In the genomic region with DNA sequence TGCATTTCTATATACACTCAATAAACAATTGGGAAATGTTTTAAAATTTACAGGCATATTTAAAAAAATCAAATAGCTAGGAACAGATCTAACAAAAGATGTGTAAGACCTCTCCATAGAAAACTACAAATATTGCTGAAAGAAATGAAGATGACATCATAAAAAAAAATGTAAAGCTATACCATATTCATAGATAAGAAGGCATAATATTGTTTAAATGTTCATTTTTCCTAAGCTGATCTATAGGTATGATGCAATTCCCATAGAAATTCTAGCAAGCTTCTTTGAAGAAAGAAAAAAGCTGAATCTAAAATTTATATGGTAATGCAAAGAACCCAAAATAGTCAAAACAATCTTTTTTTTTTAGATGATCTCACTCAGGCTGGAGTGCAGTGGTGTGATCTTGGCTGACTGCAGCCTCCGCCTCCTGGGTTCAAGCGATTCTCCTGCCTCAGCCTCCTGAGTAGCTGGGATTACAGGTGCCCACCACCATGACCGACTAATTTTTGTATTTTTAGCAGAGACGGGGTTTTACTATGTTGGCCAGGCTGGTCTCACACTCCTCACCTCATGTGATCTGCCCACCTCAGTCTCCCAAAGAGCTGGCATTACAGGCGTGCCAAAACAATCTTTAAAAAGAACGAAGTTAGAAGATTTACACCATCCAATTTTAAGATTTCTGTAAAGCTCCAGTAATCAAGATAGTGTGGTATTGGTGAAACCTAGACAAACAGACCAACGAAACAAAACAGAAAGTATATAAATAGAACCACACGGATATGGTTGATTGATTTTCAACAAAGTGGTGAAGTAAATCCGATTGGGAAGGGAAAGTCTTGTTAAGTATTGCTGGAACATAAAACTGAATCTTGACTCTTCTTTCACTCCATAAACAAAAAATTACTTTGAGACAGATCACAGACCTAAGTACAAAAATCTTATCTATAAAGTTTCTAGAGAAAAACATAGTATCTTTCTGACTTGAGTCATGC, we compare ENCODE assay signal across 13 cellular contexts. TPM values are rescaled to one million over a fixed set of nuclear protein-coding genes. Genes with fewer than 3 reads are reported as not detected.
A peak's percentile ranks its signal among the peaks of the same experiment; 100 is the strongest.
DNase-seq lines count a peak whose midpoint lies in the region; ATAC-seq and TF ChIP-seq lines count a peak whose summit lies in the region.
"Had no signal": no experiment of that assay in that cellular context is flagged by ENCODE, and none has a peak within 500 bp of the region (broad histone marks: within the 10 kb centered on the region; RNA-seq: fewer than 3 reads in every experiment).

No MANE protein-coding gene starts in this region.

- peaks cover 9% of the 10 kb centered on the region for H3K9me3 Mint-ChIP-seq in activated naive CD8-positive, alpha-beta T cell treated with anti-CD3 and anti-CD28 coated beads, Interleukin-2, amount 50 U/mL, for 24 hours
- peaks cover 20% of the 10 kb centered on the region for H3K9me3 Mint-ChIP-seq in activated naive CD8-positive, alpha-beta T cell treated with anti-CD3 and anti-CD28 coated beads for 36 hours
- H3K9me3 Mint-ChIP-seq in activated B cell treated with CpG ODN at 0.5 μM for 24 hours = peaks cover 6% of the 10 kb centered on the region

- peaks cover 2% of the 10 kb centered on the region for H3K36me3 Mint-ChIP-seq in activated naive CD8-positive, alpha-beta T cell treated with anti-CD3 and anti-CD28 coated beads, Interleukin-2, amount 50 U/mL, for 24 hours (ENCODE audit: low read depth)
- peaks cover 32% of the 10 kb centered on the region for H3K36me3 Mint-ChIP-seq in activated naive CD8-positive, alpha-beta T cell treated with anti-CD3 and anti-CD28 coated beads for 36 hours
- H3K36me3 Mint-ChIP-seq in activated B cell treated with CpG ODN at 0.5 μM for 24 hours (ENCODE audit: low read depth) = no peaks in the 10 kb centered on the region

- H3K56ac ChIP-seq in mesendoderm (ENCODE audit: low read length) = no peak overlapping the region

- H3K18ac ChIP-seq in mesendoderm (ENCODE audit: low read length) = no peak overlapping the region

- no peak for ATAC-seq in activated naive CD8-positive, alpha-beta T cell treated with anti-CD3 and anti-CD28 coated beads, Interleukin-2, amount 50 U/mL, for 24 hours
- ATAC-seq in HG02759 (IDR thresholded peaks at IDR 0.05; ENCODE audit: unreplicated experiment) = peak; percentile 17
- ATAC-seq in activated B cell treated with CpG ODN at 0.5 μM for 24 hours (ENCODE audit: low read depth) = no peak

- no peak overlapping the region for H3K23ac ChIP-seq in mesendoderm (ENCODE audit: low read length)

- H2BK5ac ChIP-seq in mesendoderm (ENCODE audit: low read length) = no peak overlapping the region

- no peak overlapping the region for H3K4me3 ChIP-seq in mesendoderm (ENCODE audit: low read length)
- H3K4me3 ChIP-seq: SJSA1, thoracic aorta had no signal

- POLR2A ChIA-PET in activated B cell treated with CpG ODN at 0.5 μM for 24 hours (lab: Charles Lee) = interaction anchor here (0.6 to 1.3 kb wide), 7 partner anchors 10 to 123 kb away, joined by 3 to 8 read pairs (median 3); no protein-coding TSS in a partner anchor

- no peak overlapping the region for H3K4me2 ChIP-seq in mesendoderm (ENCODE audit: low read length)

- no peak overlapping the region for H2BK15ac ChIP-seq in mesendoderm (replicated peaks; ENCODE audit: low read depth)

- H3K36me3 ChIP-seq in mesendoderm (ENCODE audit: control insufficient read depth, insufficient read depth, low read length) = no peaks in the 10 kb centered on the region
- H3K36me3 ChIP-seq: SJSA1, thoracic aorta had no signal

- H3K4me1 Mint-ChIP-seq in activated naive CD8-positive, alpha-beta T cell treated with anti-CD3 and anti-CD28 coated beads, Interleukin-2, amount 50 U/mL, for 24 hours = peaks cover 39% of the 10 kb centered on the region
- peaks cover 36% of the 10 kb centered on the region for H3K4me1 Mint-ChIP-seq in activated naive CD8-positive, alpha-beta T cell treated with anti-CD3 and anti-CD28 coated beads for 36 hours
- peaks cover 43% of the 10 kb centered on the region for H3K4me1 Mint-ChIP-seq in activated B cell treated with CpG ODN at 0.5 μM for 24 hours

- no CpG with 5 or more reads among the region's 9 CpGs for WGBS in mesendoderm (ENCODE audit: extremely low coverage, insufficient coverage, low lambda C conversion rate)

- H3K79me2 ChIP-seq in mesendoderm (ENCODE audit: control insufficient read depth, insufficient read depth, low read length) = no peaks in the 10 kb centered on the region

- no peak overlapping the region for H3K9ac ChIP-seq in mesendoderm (ENCODE audit: low read length)

- TF ChIP-seq CTCF in activated B cell treated with CpG ODN at 0.5 μM for 24 hours (IDR thresholded peaks at IDR 0.05) = no peak

- peak overlapping the region; percentile 58 for H3K27ac Mint-ChIP-seq in activated naive CD8-positive, alpha-beta T cell treated with anti-CD3 and anti-CD28 coated beads, Interleukin-2, amount 50 U/mL, for 24 hours
- H3K27ac Mint-ChIP-seq in activated naive CD8-positive, alpha-beta T cell treated with anti-CD3 and anti-CD28 coated beads for 36 hours = no peak overlapping the region
- peak overlapping the region; percentile 85 for H3K27ac Mint-ChIP-seq in activated B cell treated with CpG ODN at 0.5 μM for 24 hours
- H3K27ac Mint-ChIP-seq: activated naive CD4-positive, alpha-beta T cell treated with anti-CD3 and anti-CD28 coated beads for 36 hours had no signal

- intact Hi-C loops in activated B cell treated with CpG ODN at 0.5 μM for 24 hours (cut with micrococcal nuclease) = no loop called here

- no peak overlapping the region for H2BK120ac ChIP-seq in mesendoderm (ENCODE audit: low read depth, low read length)

- no peak overlapping the region for H4K5ac ChIP-seq in mesendoderm (ENCODE audit: low read length)

- no peak overlapping the region for H3K4ac ChIP-seq in mesendoderm (ENCODE audit: low read depth, low read length)

- peaks cover 2% of the 10 kb centered on the region for H3K4me1 ChIP-seq in mesendoderm (ENCODE audit: control insufficient read depth, low read depth, low read length)

- CTCF ChIA-PET in activated B cell treated with CpG ODN at 0.5 μM for 24 hours (lab: Charles Lee) = interaction anchor here (1.0 kb wide), 1 partner anchor 11 kb away, joined by 3 read pairs; no protein-coding TSS in a partner anchor

- no peak overlapping the region for H4K8ac ChIP-seq in mesendoderm (ENCODE audit: low read depth, low read length)

- DNase-seq in activated naive CD8-positive, alpha-beta T cell treated with anti-CD3 and anti-CD28 coated beads, Interleukin-2, amount 50 U/mL, for 24 hours = no peak
- DNase-seq in activated naive CD8-positive, alpha-beta T cell treated with anti-CD3 and anti-CD28 coated beads for 36 hours = no peak
- DNase-seq in activated B cell treated with CpG ODN at 0.5 μM for 24 hours (no peak), anterior cingulate cortex (lab: John Stamatoyannopoulos, UW) (no peak), SK-N-DZ (ENCODE audit: low spot score) (no peak), mesendoderm (no peak)
- no peak for DNase-seq in stimulated activated CD4-positive, alpha-beta T cell treated with anti-CD3 and anti-CD28 coated beads, Interleukin-4, amount 100 ng/mL, for 24 hours
- DNase-seq: activated naive CD4-positive, alpha-beta T cell treated with anti-CD3 and anti-CD28 coated beads for 36 hours; NCI-H1417; NCI-H82 had no signal

- H3K79me1 ChIP-seq in mesendoderm (ENCODE audit: low read length) = no peaks in the 10 kb centered on the region

- H2AK5ac ChIP-seq in mesendoderm (ENCODE audit: low read length) = no peak overlapping the region

- peak overlapping the region; percentile 39 for H3K4me3 Mint-ChIP-seq in activated naive CD8-positive, alpha-beta T cell treated with anti-CD3 and anti-CD28 coated beads, Interleukin-2, amount 50 U/mL, for 24 hours
- no peak overlapping the region for H3K4me3 Mint-ChIP-seq in activated naive CD8-positive, alpha-beta T cell treated with anti-CD3 and anti-CD28 coated beads for 36 hours
- H3K4me3 Mint-ChIP-seq in activated B cell treated with CpG ODN at 0.5 μM for 24 hours = peak overlapping the region; percentile 75
- H3K4me3 Mint-ChIP-seq: activated naive CD4-positive, alpha-beta T cell treated with anti-CD3 and anti-CD28 coated beads for 36 hours had no signal

- no peak overlapping the region for H3K27ac ChIP-seq in mesendoderm (ENCODE audit: low read depth, low read length)
- H3K27ac ChIP-seq: SJSA1, thoracic aorta had no signal

- no peaks in the 10 kb centered on the region for H3K27me3 Mint-ChIP-seq in activated naive CD8-positive, alpha-beta T cell treated with anti-CD3 and anti-CD28 coated beads, Interleukin-2, amount 50 U/mL, for 24 hours
- H3K27me3 Mint-ChIP-seq in activated naive CD8-positive, alpha-beta T cell treated with anti-CD3 and anti-CD28 coated beads for 36 hours = no peaks in the 10 kb centered on the region
- H3K27me3 Mint-ChIP-seq in activated B cell treated with CpG ODN at 0.5 μM for 24 hours = no peaks in the 10 kb centered on the region

- no peaks in the 10 kb centered on the region for H3K27me3 ChIP-seq in mesendoderm (ENCODE audit: insufficient read depth, low read length, poor library complexity)
- H3K27me3 ChIP-seq: SJSA1 had no signal

RNA-seq across cellular contexts. Expression of gene BHLHE40, which starts 6.3 kb away (rescaled TPM):
- total RNA-seq in activated naive CD8-positive, alpha-beta T cell treated with anti-CD3 and anti-CD28 coated beads for 36 hours = 100 to 1,000 TPM; 292 to 294 TPM
- 41.5 and 43.9 TPM in 2 replicates for total RNA-seq in activated B cell treated with CpG ODN at 0.5 μM for 24 hours
- 0.03 and 0.09 TPM in 2 replicates for polyA plus RNA-seq in SK-N-DZ (2014; cell fraction: cytosol; rRNA removed)
- polyA plus RNA-seq in SK-N-DZ (2014; cell fraction: nucleus; rRNA removed) = not detected in 2 replicates
- polyA plus RNA-seq in mesendoderm (2013, experiment 1 of 2) = 22.9 TPM
- 23.5 TPM for polyA plus RNA-seq in mesendoderm (2013, experiment 2 of 2)
